In genomic region chr22:38311331-38311635, GRCh38 we compare ENCODE assay signal across 12 cellular contexts. TPM values are rescaled to one million over a fixed set of nuclear protein-coding genes. Genes with fewer than 3 reads are reported as not detected.
A peak's percentile ranks its signal among the peaks of the same experiment; 100 is the strongest.
DNase-seq lines count a peak whose midpoint lies in the region; ATAC-seq, FAIRE-seq and TF ChIP-seq lines count a peak whose summit lies in the region.
"Had no signal": no experiment of that assay in that cellular context is flagged by ENCODE, and none has a peak within 500 bp of the region (broad histone marks: within the 10 kb centered on the region; RNA-seq: fewer than 3 reads in every experiment).

No MANE protein-coding gene starts in this region.

- peaks cover 93% of the 10 kb centered on the region for H3K79me2 ChIP-seq in HepG2 (ENCODE audit: insufficient read depth, low read length)

- ATAC-seq in HepG2, result no peak
- no peak for ATAC-seq in right lobe of liver
- no peak for ATAC-seq in HG02970 (IDR thresholded peaks at IDR 0.05; ENCODE audit: low FRiP score, unreplicated experiment)
- ATAC-seq: HCT116 had no signal

- no peak for DNase-seq in HepG2 (ENCODE audit: low spot score)
- no peak for DNase-seq in right lobe of liver
- DNase-seq in ascending aorta (ENCODE audit: low spot score in 2 of 2), result no peak
- DNase-seq in UCSD-AML1 (lab: John Stamatoyannopoulos, UW; ENCODE audit: unreplicated experiment), result no peak
- DNase-seq in OCI-M2 (lab: John Stamatoyannopoulos, UW; ENCODE audit: unreplicated experiment), result no peak
- DNase-seq in NCI-H748 (lab: John Stamatoyannopoulos, UW; ENCODE audit: unreplicated experiment), result no peak
- DNase-seq: NCI-H226; posterior cingulate gyrus; stimulated activated CD8-positive, alpha-beta memory T cell treated with anti-CD3 and anti-CD28 coated beads, Interleukin-4, amount 100 ng/mL, for 48 hours had no signal

- no peak overlapping the region for H3K9ac ChIP-seq in HepG2 (ENCODE audit: insufficient read depth, low read depth, low read length)

- intact Hi-C loops in HepG2 (cut with micrococcal nuclease; ENCODE audit: unreplicated experiment), result no loop called here
- intact Hi-C loops in right lobe of liver (cut with DNase I), result no loop called here
- intact Hi-C loops in ascending aorta (cut with DNase I), result loop anchor here (2.0 to 10.0 kb wide), 3 partner anchors 50 to 466 kb away; partner anchors contain the start of genes ANKRD54, EIF3L and JOSD1

- H3K4me3 ChIP-seq in HepG2 (replicated peaks in 1 of 3; ENCODE audit: insufficient read depth in 1 of 3, low read depth in 2 of 3, low read length in 3 of 3) (no peak overlapping the region), right lobe of liver (no peak overlapping the region), ascending aorta (no peak overlapping the region), muscle layer of duodenum (ENCODE audit: low read depth in 1 of 2, low read length in 2 of 2) (no peak overlapping the region)

- BruUV-seq in HepG2 (replicated peaks; lab: Mats Ljungman, UMichigan), result no TSS peak

- H2AFZ ChIP-seq in HepG2 (ENCODE audit: low read length), result no peak overlapping the region

- TF ChIP-seq EP300 in HepG2 (IDR thresholded peaks at IDR 0.05; ENCODE audit: low read depth in 2 of 2, low read length in 2 of 2), result no peak
- no peak for TF ChIP-seq EP300 in HepG2 (CRISPR knock-in tag; IDR thresholded peaks at IDR 0.05; ENCODE audit: borderline replicate concordance)

- TF ChIP-seq CTCF in HepG2 (CRISPR knock-in tag; IDR thresholded peaks at IDR 0.05) (no peak), right lobe of liver (IDR thresholded peaks at IDR 0.05) (no peak), ascending aorta (IDR thresholded peaks at IDR 0.05) (no peak)

- H3K9me3 ChIP-seq in HepG2 (ENCODE audit: low read length) (no peaks in the 10 kb centered on the region), right lobe of liver (no peaks in the 10 kb centered on the region), ascending aorta (no peaks in the 10 kb centered on the region), muscle layer of duodenum (ENCODE audit: control insufficient read depth in 1 of 2, low read length in 2 of 2) (no peaks in the 10 kb centered on the region)

- H3K27ac ChIP-seq in HepG2 (ENCODE audit: extremely low read length, insufficient read depth, low read length) (no peak overlapping the region), right lobe of liver (peak overlapping the region in 1 of 3 donors; percentile 61), ascending aorta (peak overlapping the region; percentile 97 to 99), muscle layer of duodenum (ENCODE audit: low read length) (peak overlapping the region; percentile 74)

- H4K20me1 ChIP-seq in HepG2 (ENCODE audit: insufficient read depth, low read length), result peaks cover 79% of the 10 kb centered on the region

- POLR2A ChIA-PET in HepG2 (lab: Yijun Ruan, JAX), result interaction anchor here (1.2 kb wide), 1 partner anchor 44 kb away, joined by 3 read pairs; no protein-coding TSS in a partner anchor

- no peaks in the 10 kb centered on the region; a peak in 1 of 5 replicates for H3K27me3 ChIP-seq in HepG2 (ENCODE audit: control insufficient read depth in 1 of 2, insufficient read depth in 2 of 2, low read length in 2 of 2)
- H3K27me3 ChIP-seq in right lobe of liver, result no peaks in the 10 kb centered on the region
- H3K27me3 ChIP-seq in ascending aorta, result no peaks in the 10 kb centered on the region
- H3K27me3 ChIP-seq in muscle layer of duodenum (ENCODE audit: low read depth, low read length), result no peaks in the 10 kb centered on the region

- in situ Hi-C loops in HepG2 (cut with HindIII; ENCODE audit: extremely low pct_ligation_motif_present, low pct_unique_long_range_greater_than_20kb), result no loop called here

- no peak for TF ChIP-seq RAD21 in HepG2 (CRISPR knock-in tag; IDR thresholded peaks at IDR 0.05)

- peaks cover 74% of the 10 kb centered on the region for H3K4me1 ChIP-seq in HepG2 (ENCODE audit: insufficient read depth, low read length)
- H3K4me1 ChIP-seq in right lobe of liver, result peaks cover 0 to 33% (median 14%) of the 10 kb centered on the region in 4 donors
- H3K4me1 ChIP-seq in ascending aorta, result peaks cover 32 to 57% of the 10 kb centered on the region in 2 donors
- H3K4me1 ChIP-seq in muscle layer of duodenum (ENCODE audit: control insufficient read depth in 1 of 2, insufficient read depth in 2 of 2, low read length in 2 of 2), result peaks cover 21 to 76% of the 10 kb centered on the region in 2 donors

- H3K4me2 ChIP-seq in HepG2 (ENCODE audit: low read depth, low read length), result 0 out of 2 replicates have a peak overlapping the region, but pooled peaks have one; percentile 9

- no peak for FAIRE-seq in HepG2 (lab: Jason Lieb, UNC)

- WGBS in HepG2 (ENCODE audit: low lambda C conversion rate), result 95% methylated on average over 4 of the region's 5 CpGs
- WGBS in right lobe of liver (ENCODE audit: insufficient coverage, low coverage, low lambda C conversion rate, missing lambda C conversion rate), result 40% methylated on average over 1 of the region's 5 CpGs

- TF ChIP-seq POLR2A in HepG2 (IDR thresholded peaks at IDR 0.05; ENCODE audit: insufficient read depth in 1 of 2, low read depth in 2 of 2, low read length in 2 of 2) (no peak), right lobe of liver (IDR thresholded peaks at IDR 0.05) (no peak)

- peaks cover 10 to 34% of the 10 kb centered on the region in 2 experiments for H3K36me3 ChIP-seq in HepG2 (replicated peaks in 1 of 2; ENCODE audit: control insufficient read depth in 1 of 2, insufficient read depth in 2 of 2, low read length in 2 of 2)
- H3K36me3 ChIP-seq in right lobe of liver, result no peaks in the 10 kb centered on the region
- H3K36me3 ChIP-seq in ascending aorta, result peaks cover 10 to 12% of the 10 kb centered on the region in 2 donors
- peaks cover 8 to 11% of the 10 kb centered on the region in 2 donors for H3K36me3 ChIP-seq in muscle layer of duodenum (ENCODE audit: control insufficient read depth in 1 of 2, insufficient read depth in 2 of 2, low read length in 2 of 2)

- CTCF ChIA-PET in HepG2 (lab: Yijun Ruan, JAX; ENCODE audit: low intra/inter-chr PET ratio, low total read pairs), result no interaction called here

TF ChIP-seq in HepG2, 621 proteins besides CTCF, POLR2A, EP300 and RAD21 (continues in another document):
- TF ChIP-seq ZNF496 (CRISPR knock-in tag; IDR thresholded peaks at IDR 0.05; ENCODE audit: insufficient replicate concordance), result no peak
- no peak for TF ChIP-seq YEATS2 (CRISPR knock-in tag; IDR thresholded peaks at IDR 0.05; ENCODE audit: borderline replicate concordance)
- no peak for TF ChIP-seq JUN (CRISPR knock-in tag; IDR thresholded peaks at IDR 0.05)

RNA-seq across cellular contexts. Expression of gene CSNK1E, which starts 6.0 kb away (rescaled TPM):
- 19.8 and 34.7 TPM in 2 replicates for total RNA-seq in HepG2 (2016; rRNA removed; fragmentation: Illumina TruSeq; extraction: Trizol)
- 34.0 and 36.2 TPM in 2 replicates for total RNA-seq in HepG2 (2016; cell fraction: cytosol; rRNA removed; fragmentation: Illumina TruSeq; extraction: Trizol; ENCODE audit: low read depth)
- total RNA-seq in HepG2 (2016; cell fraction: insoluble cytoplasmic fraction; rRNA removed; fragmentation: Illumina TruSeq; extraction: Trizol), result 18.0 and 33.5 TPM in 2 replicates
- total RNA-seq in HepG2 (2016; cell fraction: membrane; rRNA removed; fragmentation: Illumina TruSeq; extraction: Trizol), result 53.9 and 59.1 TPM in 2 replicates
- 30.6 and 34.3 TPM in 2 replicates for total RNA-seq in HepG2 (2016; cell fraction: nucleus; rRNA removed; fragmentation: Illumina TruSeq; extraction: Trizol)
- 129 and 152 TPM in 2 replicates for polyA plus RNA-seq in HepG2 (2011; rRNA removed)
- 93.4 and 108 TPM in 2 replicates for polyA plus RNA-seq in HepG2 (2011; cell fraction: cytosol; rRNA removed)
- polyA plus RNA-seq in HepG2 (2011; cell fraction: nucleus; rRNA removed), result 285 and 291 TPM in 2 replicates
- polyA plus RNA-seq in HepG2 (2012), result 60.9 and 83.8 TPM in 2 replicates
- 40.2 and 42.9 TPM in 2 replicates for polyA plus RNA-seq in HepG2 (2016; cell fraction: cytosol; fragmentation: Illumina TruSeq; extraction: Trizol; ENCODE audit: low read depth)
- 27.5 and 37.1 TPM in 2 replicates for polyA plus RNA-seq in HepG2 (2016; cell fraction: insoluble cytoplasmic fraction; fragmentation: Illumina TruSeq; extraction: Trizol; ENCODE audit: low read depth)
- 58.9 and 59.0 TPM in 2 replicates for polyA plus RNA-seq in HepG2 (2016; cell fraction: membrane; fragmentation: Illumina TruSeq; extraction: Trizol; ENCODE audit: low read depth)
- 67.4 and 77.3 TPM in 2 replicates for polyA plus RNA-seq in HepG2 (2016; cell fraction: nucleus; fragmentation: Illumina TruSeq; extraction: Trizol; ENCODE audit: insufficient read depth, low read depth)
- polyA minus RNA-seq in HepG2 (2011; rRNA and poly(A)+ RNA removed; ENCODE audit: low replicate concordance), result 116 and 242 TPM in 2 replicates
- 54.0 and 54.3 TPM in 2 replicates for polyA minus RNA-seq in HepG2 (2011; cell fraction: cytosol; rRNA and poly(A)+ RNA removed)
- polyA minus RNA-seq in HepG2 (2011; cell fraction: nucleus; rRNA and poly(A)+ RNA removed), result 69.5 and 90.5 TPM in 2 replicates
- 10 to 100 TPM; 19.9 to 41.8 (median 27.4) TPM for total RNA-seq in right lobe of liver
- total RNA-seq in ascending aorta, result 185 TPM

RNA-seq across cellular contexts. Expression of gene TMEM184B, which starts 38.5 kb away (rescaled TPM):
- total RNA-seq in HepG2 (2016; rRNA removed; fragmentation: Illumina TruSeq; extraction: Trizol) (11.8 and 15.9 TPM in 2 replicates), right lobe of liver (10 to 100 TPM in 5 of 6 experiments, 1 to 10 TPM in 1; 7.9 to 42.6 (median 16.9) TPM), ascending aorta (118 TPM)
- 12.8 and 13.5 TPM in 2 replicates for total RNA-seq in HepG2 (2016; cell fraction: cytosol; rRNA removed; fragmentation: Illumina TruSeq; extraction: Trizol; ENCODE audit: low read depth)
- total RNA-seq in HepG2 (2016; cell fraction: insoluble cytoplasmic fraction; rRNA removed; fragmentation: Illumina TruSeq; extraction: Trizol), result 10.2 and 15.3 TPM in 2 replicates
- total RNA-seq in HepG2 (2016; cell fraction: membrane; rRNA removed; fragmentation: Illumina TruSeq; extraction: Trizol), result 32.8 and 33.3 TPM in 2 replicates
- total RNA-seq in HepG2 (2016; cell fraction: nucleus; rRNA removed; fragmentation: Illumina TruSeq; extraction: Trizol), result 12.9 and 16.5 TPM in 2 replicates
- polyA plus RNA-seq in HepG2 (2011; rRNA removed), result 16.0 and 16.4 TPM in 2 replicates
- 13.7 and 14.0 TPM in 2 replicates for polyA plus RNA-seq in HepG2 (2011; cell fraction: cytosol; rRNA removed)
- 33.2 and 36.0 TPM in 2 replicates for polyA plus RNA-seq in HepG2 (2011; cell fraction: nucleus; rRNA removed)
- polyA plus RNA-seq in HepG2 (2012), result 18.5 and 26.5 TPM in 2 replicates
- 13.7 and 14.5 TPM in 2 replicates for polyA plus RNA-seq in HepG2 (2016; cell fraction: cytosol; fragmentation: Illumina TruSeq; extraction: Trizol; ENCODE audit: low read depth)
- 14.5 and 19.7 TPM in 2 replicates for polyA plus RNA-seq in HepG2 (2016; cell fraction: insoluble cytoplasmic fraction; fragmentation: Illumina TruSeq; extraction: Trizol; ENCODE audit: low read depth)
- 34.1 and 39.3 TPM in 2 replicates for polyA plus RNA-seq in HepG2 (2016; cell fraction: membrane; fragmentation: Illumina TruSeq; extraction: Trizol; ENCODE audit: low read depth)
- polyA plus RNA-seq in HepG2 (2016; cell fraction: nucleus; fragmentation: Illumina TruSeq; extraction: Trizol; ENCODE audit: insufficient read depth, low read depth), result 38.4 and 41.0 TPM in 2 replicates
- polyA minus RNA-seq in HepG2 (2011; rRNA and poly(A)+ RNA removed; ENCODE audit: low replicate concordance), result 21.0 and 37.7 TPM in 2 replicates
- polyA minus RNA-seq in HepG2 (2011; cell fraction: cytosol; rRNA and poly(A)+ RNA removed), result 18.8 and 20.9 TPM in 2 replicates
- polyA minus RNA-seq in HepG2 (2011; cell fraction: nucleus; rRNA and poly(A)+ RNA removed), result 8.7 and 10.9 TPM in 2 replicates
